ENCODE assay signal across 1 cellular context in the genomic region with DNA sequence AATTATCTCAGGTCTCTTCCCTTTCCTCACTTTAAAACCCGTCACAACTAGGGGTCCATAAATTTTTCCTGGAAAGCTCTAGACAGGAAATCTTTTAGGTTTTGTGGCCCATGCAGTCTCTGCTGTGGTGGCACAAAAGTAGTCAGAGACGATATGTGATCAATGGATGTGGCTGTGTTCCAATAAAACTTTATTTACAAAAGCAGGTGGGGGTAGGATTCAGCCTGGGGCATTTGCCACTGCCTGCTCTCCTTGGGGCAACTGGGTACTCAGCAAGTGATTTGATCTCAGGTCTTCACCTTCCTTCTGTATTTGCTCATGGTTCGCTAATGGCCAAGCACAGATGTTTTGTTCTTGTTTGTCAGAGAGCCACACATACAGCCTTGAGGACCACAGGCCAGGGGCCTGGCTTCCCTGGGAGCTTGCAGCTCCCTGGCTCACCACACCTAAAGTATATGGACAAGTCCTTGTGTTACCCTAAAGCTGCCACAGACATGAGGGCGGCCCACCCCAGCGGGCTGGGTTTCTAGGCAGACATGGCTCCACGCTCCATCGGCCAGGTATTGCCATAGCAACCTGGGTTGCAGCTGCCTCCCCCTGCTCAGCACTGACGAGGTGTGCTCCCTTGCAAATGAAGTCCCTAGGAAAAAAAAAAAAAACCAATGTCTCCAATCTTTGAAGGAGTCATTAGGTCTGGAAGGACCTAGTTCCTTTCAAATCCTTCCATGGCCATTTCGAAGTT.
A peak's percentile ranks its signal among the peaks of the same experiment; 100 is the strongest.
TF ChIP-seq lines count a peak whose summit lies in the region.

No MANE protein-coding gene starts in this region.

TF ChIP-seq in HepG2, 621 proteins besides CTCF, POLR2A, EP300 and RAD21:
- TF ChIP-seq, protein P1, sequence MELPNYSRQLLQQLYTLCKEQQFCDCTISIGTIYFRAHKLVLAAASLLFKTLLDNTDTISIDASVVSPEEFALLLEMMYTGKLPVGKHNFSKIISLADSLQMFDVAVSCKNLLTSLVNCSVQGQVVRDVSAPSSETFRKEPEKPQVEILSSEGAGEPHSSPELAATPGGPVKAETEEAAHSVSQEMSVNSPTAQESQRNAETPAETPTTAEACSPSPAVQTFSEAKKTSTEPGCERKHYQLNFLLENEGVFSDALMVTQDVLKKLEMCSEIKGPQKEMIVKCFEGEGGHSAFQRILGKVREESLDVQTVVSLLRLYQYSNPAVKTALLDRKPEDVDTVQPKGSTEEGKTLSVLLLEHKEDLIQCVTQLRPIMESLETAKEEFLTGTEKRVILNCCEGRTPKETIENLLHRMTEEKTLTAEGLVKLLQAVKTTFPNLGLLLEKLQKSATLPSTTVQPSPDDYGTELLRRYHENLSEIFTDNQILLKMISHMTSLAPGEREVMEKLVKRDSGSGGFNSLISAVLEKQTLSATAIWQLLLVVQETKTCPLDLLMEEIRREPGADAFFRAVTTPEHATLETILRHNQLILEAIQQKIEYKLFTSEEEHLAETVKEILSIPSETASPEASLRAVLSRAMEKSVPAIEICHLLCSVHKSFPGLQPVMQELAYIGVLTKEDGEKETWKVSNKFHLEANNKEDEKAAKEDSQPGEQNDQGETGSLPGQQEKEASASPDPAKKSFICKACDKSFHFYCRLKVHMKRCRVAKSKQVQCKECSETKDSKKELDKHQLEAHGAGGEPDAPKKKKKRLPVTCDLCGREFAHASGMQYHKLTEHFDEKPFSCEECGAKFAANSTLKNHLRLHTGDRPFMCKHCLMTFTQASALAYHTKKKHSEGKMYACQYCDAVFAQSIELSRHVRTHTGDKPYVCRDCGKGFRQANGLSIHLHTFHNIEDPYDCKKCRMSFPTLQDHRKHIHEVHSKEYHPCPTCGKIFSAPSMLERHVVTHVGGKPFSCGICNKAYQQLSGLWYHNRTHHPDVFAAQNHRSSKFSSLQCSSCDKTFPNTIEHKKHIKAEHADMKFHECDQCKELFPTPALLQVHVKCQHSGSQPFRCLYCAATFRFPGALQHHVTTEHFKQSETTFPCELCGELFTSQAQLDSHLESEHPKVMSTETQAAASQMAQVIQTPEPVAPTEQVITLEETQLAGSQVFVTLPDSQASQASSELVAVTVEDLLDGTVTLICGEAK (IDR thresholded peaks at IDR 0.05): no peak
- TF ChIP-seq, protein P1 (CRISPR knock-in tag; IDR thresholded peaks at IDR 0.05): peak; percentile 97
- TF ChIP-seq FOXK1 (CRISPR knock-in tag; IDR thresholded peaks at IDR 0.05; ENCODE audit: borderline replicate concordance, low read depth): no peak
